8 cellular contexts compared by ENCODE assay signal in genomic region chr22:36425977-36426523, GRCh38. TPM values are rescaled to one million over a fixed set of nuclear protein-coding genes. Genes with fewer than 3 reads are reported as not detected.
DNase-seq lines count a peak whose midpoint lies in the region; ATAC-seq and TF ChIP-seq lines count a peak whose summit lies in the region.

No MANE protein-coding gene starts in this region.

- H3K27me3 ChIP-seq in trophoblast cell (ENCODE audit: insufficient read depth, low read length) (no peaks in the 10 kb centered on the region), dorsolateral prefrontal cortex (no peaks in the 10 kb centered on the region)

- H4K91ac ChIP-seq in trophoblast cell (ENCODE audit: low read depth, low read length), result peak overlapping the region; percentile 85

- no peaks in the 10 kb centered on the region for H3K9me3 ChIP-seq in trophoblast cell (ENCODE audit: insufficient read depth, low read depth, low read length)

- no peaks in the 10 kb centered on the region for H3K36me3 ChIP-seq in trophoblast cell (ENCODE audit: control insufficient read depth in 1 of 2, insufficient read depth in 2 of 2, low read length in 2 of 2)

- H3K27ac ChIP-seq in trophoblast cell (ENCODE audit: low read depth, low read length) (peak overlapping the region; percentile 76), dorsolateral prefrontal cortex (no peak overlapping the region)

- H3K18ac ChIP-seq in trophoblast cell (ENCODE audit: low read length), result peak overlapping the region; percentile 39

- TF ChIP-seq CTCF in fibroblast of mammary gland (conservative IDR thresholded peaks at IDR 0.05; ENCODE audit: control insufficient read depth, insufficient read depth, low read depth, low read length) (no peak), dorsolateral prefrontal cortex (IDR thresholded peaks at IDR 0.05 in 54 of 56, conservative IDR thresholded peaks at IDR 0.05 in 2 of 56; ENCODE audit: low read depth in 1 of 56, partially characterized antibody in 56 of 56) (no peak)

- no peak overlapping the region for H3K4me3 ChIP-seq in fibroblast of mammary gland (ENCODE audit: control insufficient read depth, low read depth, low read length)
- H3K4me3 ChIP-seq in trophoblast cell (ENCODE audit: low read depth, low read length), result no peak overlapping the region
- no peak overlapping the region for H3K4me3 ChIP-seq in dorsolateral prefrontal cortex

- H3K9ac ChIP-seq in trophoblast cell (ENCODE audit: low read length), result no peak overlapping the region

- no CpG with 5 or more reads among the region's 2 CpGs for WGBS in trophoblast cell (ENCODE audit: extremely low coverage, insufficient coverage, insufficient read length)

- peaks cover 9 to 10% of the 10 kb centered on the region in 2 experiments for H3K4me1 ChIP-seq in trophoblast cell (ENCODE audit: control insufficient read depth in 1 of 2, insufficient read depth in 2 of 2, low read length in 2 of 2)

- no peak for ATAC-seq in GM21381 (IDR thresholded peaks at IDR 0.05; ENCODE audit: unreplicated experiment)

- DNase-seq in NCI-H82 (lab: John Stamatoyannopoulos, UW), result peak; percentile 47
- no peak for DNase-seq in NCI-H82 treated with DMSO at 0.1 percent for 48 hours (lab: John Stamatoyannopoulos, UW; ENCODE audit: unreplicated experiment)
- DNase-seq in OCI-M1 (lab: John Stamatoyannopoulos, UW), result peak; percentile 72
- DNase-seq in fibroblast of mammary gland (ENCODE audit: low read depth), result peak; percentile 45
- DNase-seq in trophoblast cell, result peak in 1 of 2 donors; percentile 63
- no peak for DNase-seq in dorsolateral prefrontal cortex
- no peak for DNase-seq in NCI-H2196 (lab: John Stamatoyannopoulos, UW; ENCODE audit: unreplicated experiment)

- H4K12ac ChIP-seq in trophoblast cell (ENCODE audit: low read depth, low read length), result no peak overlapping the region

- peak overlapping the region; percentile 70 for H2BK12ac ChIP-seq in trophoblast cell (ENCODE audit: low read length)

- H3K79me1 ChIP-seq in trophoblast cell (ENCODE audit: low read length), result peaks cover 11% of the 10 kb centered on the region

- H4K8ac ChIP-seq in trophoblast cell (ENCODE audit: low read depth, low read length), result peak overlapping the region; percentile 58

- H2AK5ac ChIP-seq in trophoblast cell (ENCODE audit: low read length), result no peak overlapping the region

- intact Hi-C loops in dorsolateral prefrontal cortex (cut with DNase I), result no loop called here

- H2AFZ ChIP-seq in trophoblast cell (ENCODE audit: insufficient read depth, low read length, poor library complexity), result no peak overlapping the region

- no peaks in the 10 kb centered on the region for H3K79me2 ChIP-seq in trophoblast cell (ENCODE audit: control insufficient read depth, insufficient read depth, low read length, poor library complexity)

- no peak overlapping the region for H3K4me2 ChIP-seq in trophoblast cell (ENCODE audit: low read length)

- H2BK120ac ChIP-seq in trophoblast cell (ENCODE audit: insufficient read depth, low read length, poor library complexity), result peak overlapping the region; percentile 71

- peak overlapping the region; percentile 43 for H3K14ac ChIP-seq in trophoblast cell (ENCODE audit: low read length)

- H3K4ac ChIP-seq in trophoblast cell (ENCODE audit: low read depth, low read length), result peak overlapping the region; percentile 21

- peak overlapping the region; percentile 84 for H2BK5ac ChIP-seq in trophoblast cell (ENCODE audit: low read depth, low read length, poor library complexity)

- H3K23ac ChIP-seq in trophoblast cell (ENCODE audit: low read length), result no peak overlapping the region

RNA-seq across cellular contexts. Expression of gene MYH9, which starts 38.3 kb away (rescaled TPM):
- 280 and 288 TPM in 2 replicates for polyA plus RNA-seq in trophoblast cell (2013)
- total RNA-seq in dorsolateral prefrontal cortex, result 100 to 1,000 TPM in 119 of 120 experiments, 10 to 100 TPM in 1; 95.7 to 282 (median 162) TPM

RNA-seq across cellular contexts. Expression of gene TXN2, which starts 55.4 kb away (rescaled TPM):
- 47.7 and 47.8 TPM in 2 replicates for polyA plus RNA-seq in trophoblast cell (2013)
- total RNA-seq in dorsolateral prefrontal cortex, result 10 to 100 TPM; 47.2 to 80.9 (median 65.4) TPM

Comparison
In these comparisons a context has a peak if more than half of its experiments do, and no peak if none do; other contexts are left out.
1. DNase-seq: peak in NCI-H82 (single experiment), OCI-M1 (single experiment) and fibroblast of mammary gland (single experiment); none in NCI-H82 treated with DMSO at 0.1 percent for 48 hours (single experiment), dorsolateral prefrontal cortex (0 of 10) and NCI-H2196 (single experiment).